8 cellular contexts compared by ENCODE assay signal in the genomic region with DNA sequence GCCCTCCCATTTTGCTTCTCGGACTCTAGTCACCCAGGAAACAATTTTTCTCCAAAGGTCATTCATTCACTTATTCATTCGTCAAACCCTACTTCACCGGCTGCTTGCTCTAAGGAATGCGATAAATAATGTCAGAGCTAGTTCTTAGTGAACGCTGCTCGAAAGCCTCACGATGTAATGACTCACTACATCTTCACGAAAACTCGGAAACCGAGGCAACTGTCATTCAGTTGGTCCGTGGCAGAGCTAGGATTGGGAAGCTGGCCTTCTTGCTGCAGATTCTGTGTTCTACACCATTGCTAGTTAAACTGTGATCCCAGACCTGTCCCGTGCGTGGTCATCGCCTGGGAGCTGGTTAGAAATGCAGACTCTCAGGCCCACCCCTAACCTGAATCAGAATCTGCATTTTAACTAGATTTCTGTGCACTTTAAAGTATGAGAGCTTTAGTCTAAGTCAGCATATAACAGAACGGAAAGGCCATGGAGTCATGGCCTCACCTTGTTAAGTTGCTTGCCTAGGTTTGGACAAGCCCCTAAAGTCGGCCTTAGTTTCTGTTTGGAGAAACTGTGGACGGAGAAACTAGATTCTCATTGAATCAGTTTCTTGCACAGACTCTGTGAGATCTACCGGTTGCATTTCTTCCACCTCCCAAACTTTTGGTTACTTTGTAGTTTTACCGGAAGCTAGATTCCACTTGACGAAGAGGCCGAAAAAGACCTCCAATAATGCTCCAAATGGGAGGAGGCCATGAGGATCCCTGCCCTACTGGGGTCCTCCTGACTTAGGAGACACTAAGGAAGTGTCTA. TPM values are rescaled to one million over a fixed set of nuclear protein-coding genes. Genes with fewer than 3 reads are reported as not detected.
DNase-seq lines count a peak whose midpoint lies in the region; ATAC-seq and TF ChIP-seq lines count a peak whose summit lies in the region.

No MANE protein-coding gene starts in this region.

- H3F3A ChIP-seq in PC-9 (ENCODE audit: insufficient read depth, low read depth), result peaks cover 17% of the 10 kb centered on the region

- H4K20me1 ChIP-seq in PC-9 (ENCODE audit: insufficient read depth), result no peaks in the 10 kb centered on the region

- BruUV-seq in PC-9 (replicated peaks; lab: Mats Ljungman, UMichigan), result TSS peak; percentile 83

- peak overlapping the region; percentile 87 to 95 (median 90) for H3K27ac Mint-ChIP-seq in naive thymus-derived CD8-positive, alpha-beta T cell

- peak overlapping the region; percentile 85 for H2AFZ ChIP-seq in PC-9

- POLR2A ChIA-PET in PC-9 (lab: Charles Lee; ENCODE audit: unreplicated experiment), result interaction anchor here (0.5 to 0.7 kb wide), 6 partner anchors 12 to 177 kb away, joined by 3 to 19 read pairs (median 8); no protein-coding TSS in a partner anchor
- POLR2A ChIA-PET in naive thymus-derived CD8-positive, alpha-beta T cell (lab: Charles Lee), result interaction anchor here (0.5 to 12.5 kb wide), 8 partner anchors 12 to 1266 kb away, joined by 3 to 233 read pairs (median 6); a partner anchor contains a TSS

- H3K4me3 ChIP-seq in PC-9 (peak overlapping the region; percentile 78), dorsolateral prefrontal cortex (peak overlapping the region; percentile 66 to 97 (median 88))

- peak overlapping the region; percentile 76 to 95 (median 89) for H3K4me3 Mint-ChIP-seq in naive thymus-derived CD8-positive, alpha-beta T cell

- no peaks in the 10 kb centered on the region for H3K9me3 ChIP-seq in PC-9 (ENCODE audit: insufficient read depth, low read depth)

- peaks cover 0 to 16% (median 0%) of the 10 kb centered on the region in 3 donors for H3K36me3 Mint-ChIP-seq in naive thymus-derived CD8-positive, alpha-beta T cell

- no peaks in the 10 kb centered on the region for H3K9me2 ChIP-seq in PC-9 (ENCODE audit: insufficient read depth)

- H3K79me2 ChIP-seq in PC-9 (ENCODE audit: low read depth), result peaks cover 15% of the 10 kb centered on the region

- no peaks in the 10 kb centered on the region for H3K36me3 ChIP-seq in PC-9 (ENCODE audit: low read depth)

- peak overlapping the region; percentile 72 for H3K27ac ChIP-seq in PC-9
- H3K27ac ChIP-seq in dorsolateral prefrontal cortex, result peak overlapping the region in 58 of 59 donors; percentile 16 to 94 (median 84)

- H3K27me3 Mint-ChIP-seq in naive thymus-derived CD8-positive, alpha-beta T cell, result no peaks in the 10 kb centered on the region

- CTCF ChIA-PET in PC-9 (lab: Charles Lee), result interaction anchor here (0.6 to 1.1 kb wide), 5 partner anchors 19 to 1153 kb away, joined by 3 to 16 read pairs (median 4); no protein-coding TSS in a partner anchor

- ATAC-seq in activated CD4-positive, CD25-positive, alpha-beta regulatory T cell treated with anti-CD3 and anti-CD28 coated beads, Interleukin-2, amount 50 U/mL, for 24 hours, result peak; percentile 46 to 48
- peak; percentile 20 to 24 for ATAC-seq in naive thymus-derived CD8-positive, alpha-beta T cell

- H3K27me3 ChIP-seq in PC-9 (ENCODE audit: insufficient read depth, low read depth), result no peaks in the 10 kb centered on the region
- no peaks in the 10 kb centered on the region for H3K27me3 ChIP-seq in dorsolateral prefrontal cortex

- no peaks in the 10 kb centered on the region for H3K9me3 Mint-ChIP-seq in naive thymus-derived CD8-positive, alpha-beta T cell

- no peak for DNase-seq in activated CD4-positive, CD25-positive, alpha-beta regulatory T cell (lab: John Stamatoyannopoulos, UW)
- DNase-seq in PC-9 (peak in 1 of 2 experiments; percentile 75), dorsolateral prefrontal cortex (no peak), cerebellar cortex (ENCODE audit: low spot score) (no peak), globus pallidus (ENCODE audit: low spot score) (no peak), NCI-H345 (lab: John Stamatoyannopoulos, UW) (no peak)
- DNase-seq in naive thymus-derived CD8-positive, alpha-beta T cell, result peak in 2 of 10 donors; percentile 34 to 35

- TF ChIP-seq CTCF in PC-9 (conservative IDR thresholded peaks at IDR 0.05), result no peak
- peak in 2 of 56 donors; percentile 1 to 5 for TF ChIP-seq CTCF in dorsolateral prefrontal cortex (IDR thresholded peaks at IDR 0.05 in 54 of 56, conservative IDR thresholded peaks at IDR 0.05 in 2 of 56; ENCODE audit: low read depth in 1 of 56, partially characterized antibody in 56 of 56)

- peaks cover 27% of the 10 kb centered on the region for H3K4me1 ChIP-seq in PC-9 (replicated peaks; ENCODE audit: insufficient read depth)

- H3K4me1 Mint-ChIP-seq in naive thymus-derived CD8-positive, alpha-beta T cell, result peaks cover 39 to 75% (median 71%) of the 10 kb centered on the region in 4 donors

- H3K4me2 ChIP-seq in PC-9, result peak overlapping the region; percentile 100

- intact Hi-C loops in PC-9 (cut with micrococcal nuclease; ENCODE audit: unreplicated experiment) (loop anchor here (1.0 kb wide), 2 partner anchors 25 to 49 kb away; no protein-coding TSS in a partner anchor), dorsolateral prefrontal cortex (cut with DNase I) (loop anchor here in 1 of 2 donors (5.0 kb wide), 1 partner anchor 155 kb away; a partner anchor contains a TSS)

RNA-seq across cellular contexts. Expression of a gene that starts 0.6 kb away (rescaled TPM):
- total RNA-seq in PC-9 (2021) (70.5 and 75.1 TPM in 2 replicates), dorsolateral prefrontal cortex (100 to 1,000 TPM in 21 of 120 experiments, 10 to 100 TPM in 99; 55.7 to 135 (median 83.5) TPM)
- 100 to 1,000 TPM; 282 to 291 TPM for total RNA-seq in naive thymus-derived CD8-positive, alpha-beta T cell
- polyA plus RNA-seq in naive thymus-derived CD8-positive, alpha-beta T cell, result 100 to 1,000 TPM; 519 to 765 (median 628) TPM

RNA-seq across cellular contexts. Expression of a gene that starts 20.9 kb away (rescaled TPM):
- total RNA-seq in PC-9 (2021) (33.0 and 36.5 TPM in 2 replicates), dorsolateral prefrontal cortex (10 to 100 TPM in 69 of 120 experiments, 1 to 10 TPM in 51; 6.6 to 16.7 (median 10.7) TPM)
- total RNA-seq in naive thymus-derived CD8-positive, alpha-beta T cell, result 1 to 10 TPM; 5.3 to 7.6 TPM
- 1 to 10 TPM; 3.5 to 7.5 (median 4.9) TPM for polyA plus RNA-seq in naive thymus-derived CD8-positive, alpha-beta T cell

RNA-seq across cellular contexts. Expression of a gene that starts 21.3 kb away (rescaled TPM):
- total RNA-seq in PC-9 (2021), result 45.8 and 61.8 TPM in 2 replicates
- 10 to 100 TPM in 118 of 120 experiments, 1 to 10 TPM in 2; 7.2 to 21.0 (median 14.8) TPM for total RNA-seq in dorsolateral prefrontal cortex
- 10 to 100 TPM in 1 of 2 experiments, 1 to 10 TPM in 1; 8.8 to 12.5 TPM for total RNA-seq in naive thymus-derived CD8-positive, alpha-beta T cell
- 1 to 10 TPM; 2.8 to 5.1 (median 4.3) TPM for polyA plus RNA-seq in naive thymus-derived CD8-positive, alpha-beta T cell

RNA-seq across cellular contexts. Expression of a gene that starts 47.1 kb away (rescaled TPM):
- total RNA-seq in PC-9 (2021), result 10.9 and 13.9 TPM in 2 replicates
- 10 to 100 TPM in 92 of 120 experiments, 1 to 10 TPM in 28; 7.2 to 16.4 (median 11.2) TPM for total RNA-seq in dorsolateral prefrontal cortex
- 1 to 10 TPM; 2.0 to 3.0 TPM for total RNA-seq in naive thymus-derived CD8-positive, alpha-beta T cell
- under 1 TPM; 0.34 to 0.48 (median 0.42) TPM for polyA plus RNA-seq in naive thymus-derived CD8-positive, alpha-beta T cell
